8 cellular contexts compared by ENCODE assay signal in the genomic region with DNA sequence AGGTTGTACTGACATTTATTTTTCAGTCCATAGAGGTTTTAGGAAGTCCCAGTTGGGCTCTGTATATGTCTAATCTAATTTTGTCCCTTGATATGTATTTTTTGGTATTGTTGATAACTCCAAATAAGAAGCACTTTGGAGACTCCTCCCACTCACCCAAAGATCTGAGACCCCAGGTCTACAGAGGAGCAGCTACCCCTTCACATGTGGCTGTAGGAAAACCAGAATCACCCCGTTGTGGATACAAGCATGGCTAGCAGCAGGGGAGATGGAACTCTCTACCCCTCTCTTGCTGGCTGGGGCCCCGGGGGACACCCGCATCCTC. TPM values are rescaled to one million over a fixed set of nuclear protein-coding genes. Genes with fewer than 3 reads are reported as not detected.
DNase-seq lines count a peak whose midpoint lies in the region; ATAC-seq and TF ChIP-seq lines count a peak whose summit lies in the region.

No MANE protein-coding gene starts in this region.

- H3K79me2 ChIP-seq in PC-3 (ENCODE audit: low read length) (no peaks in the 10 kb centered on the region), osteoblast (ENCODE audit: insufficient read depth, low read length) (no peaks in the 10 kb centered on the region)

- H3K9me3 ChIP-seq in CD4-positive, alpha-beta T cell (ENCODE audit: control insufficient read depth, low read length), result no peaks in the 10 kb centered on the region
- H3K9me3 ChIP-seq in PC-3 (ENCODE audit: low read length), result no peaks in the 10 kb centered on the region
- no peaks in the 10 kb centered on the region for H3K9me3 ChIP-seq in esophagus (ENCODE audit: control insufficient read depth in 2 of 2, insufficient read depth in 1 of 2, low read depth in 1 of 2, low read length in 1 of 2)
- H3K9me3 ChIP-seq in osteoblast (ENCODE audit: low read depth, low read length), result no peaks in the 10 kb centered on the region

- H2AFZ ChIP-seq in PC-3 (ENCODE audit: low read length), result peak overlapping the region; percentile 96
- H2AFZ ChIP-seq in osteoblast (ENCODE audit: low read length), result peak overlapping the region; percentile 85

- BruUV-seq in PC-3 (replicated peaks; lab: Mats Ljungman, UMichigan), result no TSS peak

- peaks cover 83% of the 10 kb centered on the region for H3K27me3 Mint-ChIP-seq in CD4-positive, alpha-beta T cell

- H3K27me3 ChIP-seq in CD4-positive, alpha-beta T cell (ENCODE audit: control insufficient read depth, insufficient read depth, low read length), result peaks cover 53% of the 10 kb centered on the region
- no peaks in the 10 kb centered on the region for H3K27me3 ChIP-seq in PC-3 (ENCODE audit: low read length)
- peaks cover 0 to 6% of the 10 kb centered on the region in 2 donors for H3K27me3 ChIP-seq in esophagus (ENCODE audit: control insufficient read depth in 1 of 2, insufficient read depth in 2 of 2, low read length in 2 of 2)
- no peaks in the 10 kb centered on the region for H3K27me3 ChIP-seq in osteoblast (ENCODE audit: insufficient read depth, low read length)

- H3K9me3 Mint-ChIP-seq in CD4-positive, alpha-beta T cell, result no peaks in the 10 kb centered on the region

- peak overlapping the region; percentile 84 for H3K4me3 Mint-ChIP-seq in CD4-positive, alpha-beta T cell

- CTCF ChIA-PET in CD4-positive, alpha-beta T cell (lab: Charles Lee), result interaction anchor here (0.7 to 1.0 kb wide), 2 partner anchors 54 to 181 kb away, joined by 3 read pairs; no protein-coding TSS in a partner anchor
- CTCF ChIA-PET in PC-3 (lab: Charles Lee), result interaction anchor here (1.0 kb wide), 1 partner anchor 14 kb away, joined by 5 read pairs; no protein-coding TSS in a partner anchor

- H3K36me3 ChIP-seq in PC-3 (ENCODE audit: low read depth, low read length), result no peaks in the 10 kb centered on the region; the same call in 1 of the 2 replicates
- no peaks in the 10 kb centered on the region for H3K36me3 ChIP-seq in esophagus (ENCODE audit: control insufficient read depth in 2 of 2, insufficient read depth in 2 of 2, low read length in 1 of 2)
- H3K36me3 ChIP-seq in osteoblast (ENCODE audit: insufficient read depth, low read length), result no peaks in the 10 kb centered on the region

- intact Hi-C loops in CD4-positive, alpha-beta T cell (cut with DNase I, micrococcal nuclease), result no loop called here
- intact Hi-C loops in PC-3 (cut with micrococcal nuclease), result loop anchor here (10.0 kb wide), 1 partner anchor 176 kb away; no protein-coding TSS in a partner anchor

- H3K36me3 Mint-ChIP-seq in CD4-positive, alpha-beta T cell (ENCODE audit: low read depth), result no peaks in the 10 kb centered on the region

- no peaks in the 10 kb centered on the region for H3F3A ChIP-seq in PC-3 (ENCODE audit: low read length, unreplicated experiment)

- peak overlapping the region; percentile 94 for H3K4me2 ChIP-seq in PC-3 (ENCODE audit: low read length)
- peak overlapping the region; percentile 81 for H3K4me2 ChIP-seq in osteoblast (ENCODE audit: insufficient read depth, low read length)

- ATAC-seq in CD4-positive, alpha-beta T cell (ENCODE audit: poor library complexity), result no peak
- ATAC-seq in PC-3 (peak; percentile 24), HG03095 (IDR thresholded peaks at IDR 0.05; ENCODE audit: unreplicated experiment) (no peak), HG03378 (IDR thresholded peaks at IDR 0.05; ENCODE audit: unreplicated experiment) (no peak)

- H3K4me1 Mint-ChIP-seq in CD4-positive, alpha-beta T cell (ENCODE audit: low read depth), result peaks cover 29% of the 10 kb centered on the region

- H3K4me3 ChIP-seq in PC-3 (ENCODE audit: low read length) (peak overlapping the region; percentile 72), esophagus (ENCODE audit: low read depth in 1 of 2, low read length in 2 of 2) (peak overlapping the region; percentile 3 to 12), osteoblast (ENCODE audit: insufficient read depth, low read length) (peak overlapping the region; percentile 69)

- DNase-seq in CD4-positive, alpha-beta T cell, result no peak
- DNase-seq in PC-3 (no peak), osteoblast (ENCODE audit: insufficient read length, low spot score, missing footprints) (peak; percentile 82), EL (no peak), MV-4-11 (lab: John Stamatoyannopoulos, UW) (no peak)

- H3K27ac Mint-ChIP-seq in CD4-positive, alpha-beta T cell, result no peak overlapping the region

- H3K9me2 ChIP-seq in PC-3 (replicated peaks; ENCODE audit: low read length), result no peaks in the 10 kb centered on the region

- H4K20me1 ChIP-seq in PC-3 (ENCODE audit: low read length) (no peaks in the 10 kb centered on the region), osteoblast (ENCODE audit: insufficient read depth, low read length) (no peaks in the 10 kb centered on the region)

- no peak overlapping the region for H3K27ac ChIP-seq in CD4-positive, alpha-beta T cell (ENCODE audit: low read depth, low read length)
- H3K27ac ChIP-seq in PC-3 (ENCODE audit: low read length) (no peak overlapping the region), esophagus (ENCODE audit: low read depth in 2 of 2, low read length in 1 of 2) (peak overlapping the region in 1 of 2 donors; percentile 6), osteoblast (ENCODE audit: low read depth, low read length) (no peak overlapping the region)

- no peak for TF ChIP-seq CTCF in CD4-positive, alpha-beta T cell (IDR thresholded peaks at IDR 0.05)
- TF ChIP-seq CTCF in PC-3 (conservative IDR thresholded peaks at IDR 0.05; ENCODE audit: low read depth, low read length), result no peak
- no peak for TF ChIP-seq CTCF in osteoblast (IDR thresholded peaks at IDR 0.05; ENCODE audit: extremely low read depth, low read depth, low read length)

- H3K9ac ChIP-seq in PC-3 (ENCODE audit: low read length), result peak overlapping the region; percentile 45

- 5 to 6% methylated on average over 3 of the region's 3 CpGs for WGBS in esophagus, 2 donors

- H3K4me1 ChIP-seq in PC-3 (ENCODE audit: insufficient read depth, low read length) (no peaks in the 10 kb centered on the region), esophagus (ENCODE audit: control insufficient read depth in 2 of 2, insufficient read depth in 2 of 2, low read length in 1 of 2) (no peaks in the 10 kb centered on the region), osteoblast (ENCODE audit: insufficient read depth, low read length) (peaks cover 6% of the 10 kb centered on the region)

- POLR2A ChIA-PET in CD4-positive, alpha-beta T cell (lab: Charles Lee), result no interaction called here
- POLR2A ChIA-PET in PC-3 (lab: Charles Lee; ENCODE audit: unreplicated experiment), result no interaction called here

RNA-seq across cellular contexts. Expression of a gene that starts 9.4 kb away (rescaled TPM):
- total RNA-seq in CD4-positive, alpha-beta T cell, result 1 to 10 TPM in 1 of 2 experiments, under 1 TPM in 1; 0.96 to 1.0 TPM
- total RNA-seq in PC-3 (2014; rRNA removed) (2.2 and 3.2 TPM in 2 replicates), osteoblast (0.36 and 0.59 TPM in 2 replicates)
- 1 to 10 TPM; 2.1 to 3.4 TPM for polyA plus RNA-seq in esophagus

Comparison
In these comparisons a context has a peak if more than half of its experiments do, and no peak if none do; other contexts are left out.
1. H3K4me3 ChIP-seq: peak in every context shown above with its lines; median percentile 72 in PC-3; 69 in osteoblast; 8 in esophagus.